8 cellular contexts compared by ENCODE assay signal in genomic region chr12:57458665-57459054, GRCh38. TPM values are rescaled to one million over a fixed set of nuclear protein-coding genes. Genes with fewer than 3 reads are reported as not detected.
DNase-seq lines count a peak whose midpoint lies in the region; ATAC-seq, FAIRE-seq and TF ChIP-seq lines count a peak whose summit lies in the region.

No MANE protein-coding gene starts in this region.

- no peaks in the 10 kb centered on the region for H3K36me3 Mint-ChIP-seq in activated CD4-positive, alpha-beta T cell treated with anti-CD3 and anti-CD28 coated beads for 36 hours (ENCODE audit: low read depth)
- H3K36me3 Mint-ChIP-seq in activated naive CD8-positive, alpha-beta T cell treated with anti-CD3 and anti-CD28 coated beads, Interleukin-2, amount 10 ng/mL, durations not matched to agents 7 days and 5 days, result no peaks in the 10 kb centered on the region

- peak overlapping the region; percentile 84 for H3K4me3 Mint-ChIP-seq in activated CD4-positive, alpha-beta T cell treated with anti-CD3 and anti-CD28 coated beads for 36 hours
- peak overlapping the region; percentile 92 for H3K4me3 Mint-ChIP-seq in activated naive CD8-positive, alpha-beta T cell treated with anti-CD3 and anti-CD28 coated beads, Interleukin-2, amount 10 ng/mL, durations not matched to agents 7 days and 5 days

- no peaks in the 10 kb centered on the region for H3K27me3 ChIP-seq in suprapubic skin

- ATAC-seq in activated CD4-positive, alpha-beta T cell treated with anti-CD3 and anti-CD28 coated beads for 36 hours, result no peak
- ATAC-seq in activated naive CD8-positive, alpha-beta T cell treated with anti-CD3 and anti-CD28 coated beads, Interleukin-2, amount 10 ng/mL, durations not matched to agents 7 days and 5 days (ENCODE audit: low read depth), result no peak

- H3K4me3 ChIP-seq in kidney (ENCODE audit: low read length in 2 of 2) (peak overlapping the region; percentile 87 to 93), suprapubic skin (peak overlapping the region; percentile 75)

- TF ChIP-seq CTCF in kidney (IDR thresholded peaks at IDR 0.05; ENCODE audit: borderline replicate concordance, extremely low read depth, insufficient read depth), result no peak
- TF ChIP-seq CTCF in suprapubic skin (IDR thresholded peaks at IDR 0.05), result no peak

- TF ChIP-seq EP300 in suprapubic skin (IDR thresholded peaks at IDR 0.05), result no peak

- H3K9me3 ChIP-seq in kidney (ENCODE audit: control insufficient read depth in 1 of 2, low read length in 2 of 2) (no peaks in the 10 kb centered on the region), suprapubic skin (no peaks in the 10 kb centered on the region)

- no peaks in the 10 kb centered on the region for H3K36me3 ChIP-seq in kidney (ENCODE audit: control insufficient read depth in 1 of 2, insufficient read depth in 2 of 2, low read length in 2 of 2)
- H3K36me3 ChIP-seq in suprapubic skin, result no peaks in the 10 kb centered on the region

- peak overlapping the region in 1 of 2 donors; percentile 75 for H3K9ac ChIP-seq in kidney (ENCODE audit: low read length in 2 of 2)

- H3K27ac ChIP-seq in kidney (ENCODE audit: low read depth in 2 of 2, low read length in 2 of 2), result peak overlapping the region; percentile 79 to 84
- H3K27ac ChIP-seq in suprapubic skin, result peak overlapping the region; percentile 27

- peaks cover 6 to 13% of the 10 kb centered on the region in 2 donors for H3K4me1 ChIP-seq in kidney (ENCODE audit: control insufficient read depth in 1 of 2, insufficient read depth in 1 of 2, low read depth in 1 of 2, low read length in 2 of 2)
- peaks cover 51% of the 10 kb centered on the region for H3K4me1 ChIP-seq in suprapubic skin

- CTCF ChIA-PET in activated CD4-positive, alpha-beta T cell treated with anti-CD3 and anti-CD28 coated beads for 36 hours (lab: Charles Lee), result interaction anchor here (0.6 to 2.2 kb wide), 51 partner anchors 8 to 774 kb away, joined by 3 to 23 read pairs (median 5); partner anchors contain the start of genes ARHGAP9, DCTN2, INHBC and STAT6

- intact Hi-C loops in activated CD4-positive, alpha-beta T cell treated with anti-CD3 and anti-CD28 coated beads for 36 hours (cut with DNase I, micrococcal nuclease), result loop anchor here (1.0 to 5.0 kb wide), 9 partner anchors 18 to 286 kb away; partner anchors contain the start of genes R3HDM2 (in 2 of the 2), DDIT3 (in 1 of the 2), MARS1 (in 1 of the 2) and TSPAN31 (in 1 of the 2)
- intact Hi-C loops in kidney (cut with DNase I), result loop anchor here (10.0 kb wide), 1 partner anchor 194 kb away; no protein-coding TSS in a partner anchor

- H3K9me3 Mint-ChIP-seq in activated CD4-positive, alpha-beta T cell treated with anti-CD3 and anti-CD28 coated beads for 36 hours (ENCODE audit: low read depth), result no peaks in the 10 kb centered on the region
- H3K9me3 Mint-ChIP-seq in activated naive CD8-positive, alpha-beta T cell treated with anti-CD3 and anti-CD28 coated beads, Interleukin-2, amount 10 ng/mL, durations not matched to agents 7 days and 5 days, result no peaks in the 10 kb centered on the region

- no peak for TF ChIP-seq POLR2A in suprapubic skin (IDR thresholded peaks at IDR 0.05)

- peaks cover 58% of the 10 kb centered on the region for H3K4me1 Mint-ChIP-seq in activated CD4-positive, alpha-beta T cell treated with anti-CD3 and anti-CD28 coated beads for 36 hours
- H3K4me1 Mint-ChIP-seq in activated naive CD8-positive, alpha-beta T cell treated with anti-CD3 and anti-CD28 coated beads, Interleukin-2, amount 10 ng/mL, durations not matched to agents 7 days and 5 days, result peaks cover 32% of the 10 kb centered on the region

- H3K27ac Mint-ChIP-seq in activated CD4-positive, alpha-beta T cell treated with anti-CD3 and anti-CD28 coated beads for 36 hours, result peak overlapping the region; percentile 94
- peak overlapping the region; percentile 95 for H3K27ac Mint-ChIP-seq in activated naive CD8-positive, alpha-beta T cell treated with anti-CD3 and anti-CD28 coated beads, Interleukin-2, amount 10 ng/mL, durations not matched to agents 7 days and 5 days

- FAIRE-seq in kidney (lab: Jason Lieb, UNC), result no peak

- DNase-seq in activated CD4-positive, alpha-beta T cell treated with anti-CD3 and anti-CD28 coated beads for 36 hours, result no peak
- DNase-seq in activated CD4-positive, alpha-beta T cell treated with anti-CD3 and anti-CD28 coated beads, Interleukin-2, amount 50 U/mL, for 1 hour, result no peak
- DNase-seq in activated naive CD8-positive, alpha-beta T cell treated with anti-CD3 and anti-CD28 coated beads, Interleukin-2, amount 10 ng/mL, durations not matched to agents 7 days and 5 days, result no peak
- DNase-seq in kidney (no peak), suprapubic skin (ENCODE audit: low spot score in 2 of 2) (no peak), medulla oblongata (ENCODE audit: extremely low spot score) (no peak), activated gamma-delta T cell (lab: John Stamatoyannopoulos, UW) (no peak)
- DNase-seq in stimulated activated CD4-positive, alpha-beta T cell treated with anti-CD3 and anti-CD28 coated beads, Interleukin-4, amount 100 ng/mL, for 1 hour, result no peak

- POLR2A ChIA-PET in activated CD4-positive, alpha-beta T cell treated with anti-CD3 and anti-CD28 coated beads for 36 hours (lab: Charles Lee), result interaction anchor here (0.6 to 1.0 kb wide), 4 partner anchors 17 to 350 kb away, joined by 3 to 4 read pairs (median 3); no protein-coding TSS in a partner anchor
- POLR2A ChIA-PET in activated naive CD8-positive, alpha-beta T cell treated with anti-CD3 and anti-CD28 coated beads, Interleukin-2, amount 10 ng/mL, durations not matched to agents 7 days and 5 days (lab: Charles Lee), result interaction anchor here (0.7 to 9.9 kb wide), 17 partner anchors 18 to 286 kb away, joined by 3 to 119 read pairs (median 3); partner anchors contain the start of genes ARHGAP9, ARHGEF25, DDIT3 and INHBC

- peaks cover 4% of the 10 kb centered on the region for H3K27me3 Mint-ChIP-seq in activated CD4-positive, alpha-beta T cell treated with anti-CD3 and anti-CD28 coated beads for 36 hours
- peaks cover 11% of the 10 kb centered on the region for H3K27me3 Mint-ChIP-seq in activated naive CD8-positive, alpha-beta T cell treated with anti-CD3 and anti-CD28 coated beads, Interleukin-2, amount 10 ng/mL, durations not matched to agents 7 days and 5 days

- 25% methylated on average over 3 of the region's 3 CpGs for WGBS in suprapubic skin

RNA-seq across cellular contexts. Expression of gene GLI1, which starts 0.9 kb away (rescaled TPM):
- total RNA-seq in activated CD4-positive, alpha-beta T cell treated with anti-CD3 and anti-CD28 coated beads for 36 hours, result under 1 TPM; 0.40 to 0.73 TPM
- under 1 TPM; 0.54 to 0.86 TPM for total RNA-seq in activated naive CD8-positive, alpha-beta T cell treated with anti-CD3 and anti-CD28 coated beads, Interleukin-2, amount 10 ng/mL, durations not matched to agents 7 days and 5 days
- total RNA-seq in kidney (2.8 TPM), suprapubic skin (1 to 10 TPM in 2 of 4 donors, under 1 TPM in 1, not detected in 1; 0.51 to 2.9 (median 2.0) TPM)
- polyA plus RNA-seq in kidney (ENCODE audit: insufficient read depth, low read depth, low replicate concordance), result 1.4 TPM

RNA-seq across cellular contexts. Expression of gene INHBE, which starts 3.6 kb away (rescaled TPM):
- 1 to 10 TPM; 1.2 to 1.5 TPM for total RNA-seq in activated CD4-positive, alpha-beta T cell treated with anti-CD3 and anti-CD28 coated beads for 36 hours
- total RNA-seq in activated naive CD8-positive, alpha-beta T cell treated with anti-CD3 and anti-CD28 coated beads, Interleukin-2, amount 10 ng/mL, durations not matched to agents 7 days and 5 days, result not detected
- total RNA-seq in kidney, result 0.19 TPM
- 0.30 TPM for polyA plus RNA-seq in kidney (ENCODE audit: insufficient read depth, low read depth, low replicate concordance)
- under 1 TPM in 1 of 4 donors, not detected in 3; 0.56 TPM for total RNA-seq in suprapubic skin

RNA-seq across cellular contexts. Expression of gene ARHGAP9, which starts 21.0 kb away (rescaled TPM):
- total RNA-seq in activated CD4-positive, alpha-beta T cell treated with anti-CD3 and anti-CD28 coated beads for 36 hours, result 100 to 1,000 TPM in 1 of 2 experiments, 10 to 100 TPM in 1; 77.7 to 101 TPM
- 100 to 1,000 TPM; 282 to 304 TPM for total RNA-seq in activated naive CD8-positive, alpha-beta T cell treated with anti-CD3 and anti-CD28 coated beads, Interleukin-2, amount 10 ng/mL, durations not matched to agents 7 days and 5 days
- 18.1 TPM for total RNA-seq in kidney
- 3.8 TPM for polyA plus RNA-seq in kidney (ENCODE audit: insufficient read depth, low read depth, low replicate concordance)
- 1 to 10 TPM; 5.4 to 7.4 (median 5.9) TPM for total RNA-seq in suprapubic skin

RNA-seq across cellular contexts. Expression of gene INHBC, which starts 24.1 kb away (rescaled TPM):
- total RNA-seq in activated CD4-positive, alpha-beta T cell treated with anti-CD3 and anti-CD28 coated beads for 36 hours, result not detected
- under 1 TPM in 1 of 2 experiments, not detected in 1; 0.14 TPM for total RNA-seq in activated naive CD8-positive, alpha-beta T cell treated with anti-CD3 and anti-CD28 coated beads, Interleukin-2, amount 10 ng/mL, durations not matched to agents 7 days and 5 days
- not detected for total RNA-seq in kidney
- polyA plus RNA-seq in kidney (ENCODE audit: insufficient read depth, low read depth, low replicate concordance), result not detected
- total RNA-seq in suprapubic skin, result not detected

RNA-seq across cellular contexts. Expression of gene R3HDM2, which starts 27.8 kb away (rescaled TPM):
- total RNA-seq in activated CD4-positive, alpha-beta T cell treated with anti-CD3 and anti-CD28 coated beads for 36 hours, result 10 to 100 TPM; 45.9 to 52.5 TPM
- total RNA-seq in activated naive CD8-positive, alpha-beta T cell treated with anti-CD3 and anti-CD28 coated beads, Interleukin-2, amount 10 ng/mL, durations not matched to agents 7 days and 5 days, result 10 to 100 TPM; 91.5 to 97.1 TPM
- total RNA-seq in kidney (67.3 TPM), suprapubic skin (10 to 100 TPM; 43.4 to 97.6 (median 65.1) TPM)
- polyA plus RNA-seq in kidney (ENCODE audit: insufficient read depth, low read depth, low replicate concordance), result 16.5 TPM
